ENCODE assay signal across 8 cellular contexts in genomic region chr11:58578635-58579191, GRCh38. TPM values are rescaled to one million over a fixed set of nuclear protein-coding genes. Genes with fewer than 3 reads are reported as not detected.
A peak's percentile ranks its signal among the peaks of the same experiment; 100 is the strongest.
DNase-seq lines count a peak whose midpoint lies in the region; TF ChIP-seq lines count a peak whose summit lies in the region.

Gene ZFP91 (plus strand): TSS chr11:58579063. CDS start chr11:58579282, 219 bp downstream.

- H3K4me1 ChIP-seq in HEK293 (ENCODE audit: control insufficient read depth, insufficient read depth, low read length), result no peaks in the 10 kb centered on the region
- peaks cover 37% of the 10 kb centered on the region for H3K4me1 ChIP-seq in neural progenitor cell
- peaks cover 16% of the 10 kb centered on the region for H3K4me1 ChIP-seq in stomach smooth muscle (ENCODE audit: control insufficient read depth, insufficient read depth, low read length)

- H2AFZ ChIP-seq in neural progenitor cell (replicated peaks), result peak within 1 kb of the TSS; percentile 90

- TF ChIP-seq CTCF in HEK293 (tag by site-specific recombination; IDR thresholded peaks at IDR 0.05) (no peak), NB4 (IDR thresholded peaks at IDR 0.05; ENCODE audit: low read depth, low read length) (no peak), neural progenitor cell (IDR thresholded peaks at IDR 0.05) (no peak)

- H3K27me3 Mint-ChIP-seq in neural progenitor cell (ENCODE audit: insufficient read depth, low read depth), result peaks cover 6% of the 10 kb centered on the region

- peak within 1 kb of the TSS; percentile 93 for H3K4me3 Mint-ChIP-seq in neural progenitor cell

- H3K27me3 ChIP-seq in neural progenitor cell (no peaks in the 10 kb centered on the region), stomach smooth muscle (ENCODE audit: control insufficient read depth in 1 of 2, insufficient read depth in 2 of 2, low read length in 2 of 2) (no peaks in the 10 kb centered on the region)

- peak within 1 kb of the TSS; percentile 92 for H3K4me2 ChIP-seq in neural progenitor cell

- TF ChIP-seq POLR2A in NB4 (IDR thresholded peaks at IDR 0.05; ENCODE audit: extremely low read depth, insufficient read length), result no peak

- H3K9ac ChIP-seq in neural progenitor cell (peak within 1 kb of the TSS; percentile 100), stomach smooth muscle (ENCODE audit: low read length in 2 of 2) (peak within 1 kb of the TSS; percentile 99 to 100)

- in situ Hi-C loops in G401 (cut with HindIII; ENCODE audit: low sequenced_read_pairs), result no loop called here

- H3K9me3 Mint-ChIP-seq in neural progenitor cell, result no peaks in the 10 kb centered on the region

- CTCF ChIA-PET in HEK293 (lab: Yijun Ruan, JAX), result interaction anchor here (3.5 kb wide), 1 partner anchor 11 kb away, joined by 34 read pairs; no protein-coding TSS in a partner anchor

- peak within 1 kb of the TSS; percentile 95 for H3K27ac ChIP-seq in HEK293 (ENCODE audit: extremely low read depth, low read depth, low read length)
- peak within 1 kb of the TSS; percentile 99 for H3K27ac ChIP-seq in neural progenitor cell
- H3K27ac ChIP-seq in stomach smooth muscle (ENCODE audit: low read length), result peak within 1 kb of the TSS; percentile 99

- H3K36me3 ChIP-seq in HEK293 (ENCODE audit: control insufficient read depth in 2 of 2, insufficient read depth in 1 of 2, low read length in 2 of 2), result peaks cover 0 to 11% of the 10 kb centered on the region in 2 experiments; a peak in 1 of 3 replicates
- no peaks in the 10 kb centered on the region for H3K36me3 ChIP-seq in neural progenitor cell
- peaks cover 0 to 2% of the 10 kb centered on the region in 2 donors for H3K36me3 ChIP-seq in stomach smooth muscle (ENCODE audit: control insufficient read depth in 2 of 2, insufficient read depth in 2 of 2, low read length in 2 of 2)

- peaks cover 3% of the 10 kb centered on the region for H3K36me3 Mint-ChIP-seq in neural progenitor cell

- peaks cover 41% of the 10 kb centered on the region for H4K20me1 ChIP-seq in neural progenitor cell (ENCODE audit: low read depth)

- H3K4me3 ChIP-seq in HEK293 (ENCODE audit: low read depth, low read length) (peak within 1 kb of the TSS; percentile 99), NB4 (ENCODE audit: low read depth, low read length) (peak within 1 kb of the TSS; percentile 76), neural progenitor cell (peak within 1 kb of the TSS; percentile 98), stomach smooth muscle (ENCODE audit: low read length in 2 of 2) (peak within 1 kb of the TSS; percentile 96 to 97)

- peaks cover 27% of the 10 kb centered on the region for H3K4me1 Mint-ChIP-seq in neural progenitor cell

- POLR2A ChIA-PET in HEK293 (lab: Yijun Ruan, JAX), result interaction anchor here (0.7 to 1.5 kb wide), 2 partner anchors 19 to 1267 kb away, joined by 3 to 5 read pairs; no protein-coding TSS in a partner anchor

- peaks cover 62% of the 10 kb centered on the region for H3K79me2 ChIP-seq in neural progenitor cell (ENCODE audit: low read depth)

- H3K27ac Mint-ChIP-seq in neural progenitor cell, result peak within 1 kb of the TSS; percentile 100

- H3F3A ChIP-seq in neural progenitor cell (ENCODE audit: low read depth), result peaks cover 24% of the 10 kb centered on the region

- DNase-seq in G401 (ENCODE audit: low spot score) (peak; percentile 98), NB4 (ENCODE audit: low read depth) (peak; percentile 99), SK-N-DZ (ENCODE audit: low spot score) (peak; percentile 95), foreskin melanocyte (peak; percentile 97), neural progenitor cell (ENCODE audit: low spot score) (peak; percentile 99)
- peak; percentile 96 for DNase-seq in activated naive CD4-positive, alpha-beta T cell treated with Interleukin-2 at 50 U/mL for 16 hours

- H3K9me3 ChIP-seq in HEK293 (ENCODE audit: control insufficient read depth, insufficient read depth, low read depth, low read length), result no peaks in the 10 kb centered on the region
- H3K9me3 ChIP-seq in neural progenitor cell (ENCODE audit: low read depth), result no peaks in the 10 kb centered on the region
- H3K9me3 ChIP-seq in stomach smooth muscle (ENCODE audit: control insufficient read depth in 2 of 2, low read length in 2 of 2), result no peaks in the 10 kb centered on the region

TF ChIP-seq in HEK293, 187 proteins besides CTCF, POLR2A, EP300 and RAD21 (continues in another document):
- TF ChIP-seq, protein P1, sequence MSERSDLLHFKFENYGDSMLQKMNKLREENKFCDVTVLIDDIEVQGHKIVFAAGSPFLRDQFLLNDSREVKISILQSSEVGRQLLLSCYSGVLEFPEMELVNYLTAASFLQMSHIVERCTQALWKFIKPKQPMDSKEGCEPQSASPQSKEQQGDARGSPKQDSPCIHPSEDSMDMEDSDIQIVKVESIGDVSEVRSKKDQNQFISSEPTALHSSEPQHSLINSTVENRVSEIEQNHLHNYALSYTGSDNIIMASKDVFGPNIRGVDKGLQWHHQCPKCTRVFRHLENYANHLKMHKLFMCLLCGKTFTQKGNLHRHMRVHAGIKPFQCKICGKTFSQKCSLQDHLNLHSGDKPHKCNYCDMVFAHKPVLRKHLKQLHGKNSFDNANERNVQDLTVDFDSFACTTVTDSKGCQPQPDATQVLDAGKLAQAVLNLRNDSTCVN (tag by site-specific recombination; optimal IDR thresholded peaks at IDR 0.05), result peak; percentile 76
- TF ChIP-seq KLF16 (tag by site-specific recombination; IDR thresholded peaks at IDR 0.05), result peak; percentile 34; the same call in 1 of the 2 replicates
- TF ChIP-seq HOXD13 (CRISPR knock-in tag; IDR thresholded peaks at IDR 0.05; ENCODE audit: borderline replicate concordance), result no peak
- TF ChIP-seq SCRT2 (tag by site-specific recombination; IDR thresholded peaks at IDR 0.05), result no peak
- TF ChIP-seq ZXDB (tag by site-specific recombination; IDR thresholded peaks at IDR 0.05), result peak; percentile 70; the same call in 1 of the 2 replicates
- TF ChIP-seq ZFP69B (tag by site-specific recombination; IDR thresholded peaks at IDR 0.05), result 0 out of 2 replicates have a peak, but pooled peaks have one; percentile 2
- 0 out of 2 replicates have a peak, but pooled peaks have one; percentile 32 for TF ChIP-seq OVOL3 (tag by site-specific recombination; IDR thresholded peaks at IDR 0.05)
- TF ChIP-seq ZNF549 (tag by site-specific recombination; IDR thresholded peaks at IDR 0.05), result no peak
- TF ChIP-seq, protein P2, sequence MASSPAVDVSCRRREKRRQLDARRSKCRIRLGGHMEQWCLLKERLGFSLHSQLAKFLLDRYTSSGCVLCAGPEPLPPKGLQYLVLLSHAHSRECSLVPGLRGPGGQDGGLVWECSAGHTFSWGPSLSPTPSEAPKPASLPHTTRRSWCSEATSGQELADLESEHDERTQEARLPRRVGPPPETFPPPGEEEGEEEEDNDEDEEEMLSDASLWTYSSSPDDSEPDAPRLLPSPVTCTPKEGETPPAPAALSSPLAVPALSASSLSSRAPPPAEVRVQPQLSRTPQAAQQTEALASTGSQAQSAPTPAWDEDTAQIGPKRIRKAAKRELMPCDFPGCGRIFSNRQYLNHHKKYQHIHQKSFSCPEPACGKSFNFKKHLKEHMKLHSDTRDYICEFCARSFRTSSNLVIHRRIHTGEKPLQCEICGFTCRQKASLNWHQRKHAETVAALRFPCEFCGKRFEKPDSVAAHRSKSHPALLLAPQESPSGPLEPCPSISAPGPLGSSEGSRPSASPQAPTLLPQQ (tag by site-specific recombination; IDR thresholded peaks at IDR 0.05), result peak; percentile 61; the same call in 1 of the 2 replicates
- TF ChIP-seq ZNF596 (tag by site-specific recombination; IDR thresholded peaks at IDR 0.05), result no peak
- no peak for TF ChIP-seq TCF7L2 (IDR thresholded peaks at IDR 0.05; ENCODE audit: borderline replicate concordance, low read depth, low read length)
- peak; percentile 40; the same call in 1 of the 2 replicates for TF ChIP-seq ZNF2 (tag by site-specific recombination; IDR thresholded peaks at IDR 0.05)
- peak; percentile 55; the same call in 1 of the 2 replicates for TF ChIP-seq PATZ1 (tag by site-specific recombination; IDR thresholded peaks at IDR 0.05)
- TF ChIP-seq SP3 (tag by site-specific recombination; IDR thresholded peaks at IDR 0.05), result peak; percentile 4; the same call in 1 of the 2 replicates
- TF ChIP-seq ZNF488 (tag by site-specific recombination; IDR thresholded peaks at IDR 0.05), result no peak
- peak; percentile 23; the same call in 1 of the 2 replicates for TF ChIP-seq GLIS2 (tag by site-specific recombination; IDR thresholded peaks at IDR 0.05)
- peak; percentile 45; the same call in 1 of the 2 replicates for TF ChIP-seq KLF10 (tag by site-specific recombination; IDR thresholded peaks at IDR 0.05)

RNA-seq across cellular contexts. Expression of gene ZFP91, which starts in this region (rescaled TPM):
- total RNA-seq in G401 (2014; rRNA removed; shearing (Covaris generic)), result 32.9 and 50.6 TPM in 2 replicates
- 31.9 and 34.6 TPM in 2 replicates for polyA plus RNA-seq in SK-N-DZ (2014; cell fraction: cytosol; rRNA removed)
- 31.5 and 38.6 TPM in 2 replicates for polyA plus RNA-seq in SK-N-DZ (2014; cell fraction: nucleus; rRNA removed)
- 37.7 and 52.0 TPM in 2 replicates for total RNA-seq in neural progenitor cell (ENCODE audit: low replicate concordance)

Comparison
In these comparisons a context has a peak if more than half of its experiments do, and no peak if none do; other contexts are left out.
1. Peak in every context shown above with its lines: DNase-seq, H3K4me3 ChIP-seq and H3K27ac ChIP-seq.